Comparison of ENCODE assay signal across 8 cellular contexts in genomic region chr22:46116491-46116958, GRCh38. TPM values are rescaled to one million over a fixed set of nuclear protein-coding genes. Genes with fewer than 3 reads are reported as not detected.
A peak's percentile ranks its signal among the peaks of the same experiment; 100 is the strongest.
DNase-seq lines count a peak whose midpoint lies in the region; ATAC-seq and TF ChIP-seq lines count a peak whose summit lies in the region.

No MANE protein-coding gene starts in this region.

- peaks cover 72% of the 10 kb centered on the region for H3K4me1 ChIP-seq in BLaER1

- H3K27ac ChIP-seq in BLaER1: peak overlapping the region; percentile 51

- H3K4me3 Mint-ChIP-seq in activated CD4-positive, alpha-beta T cell treated with anti-CD3 and anti-CD28 coated beads, Interleukin-2, amount 10 ng/mL, durations not matched to agents 24 days and 14 days: no peak overlapping the region

- H3K36me3 ChIP-seq in BLaER1: peaks cover 14% of the 10 kb centered on the region

- H3K27ac Mint-ChIP-seq in activated CD4-positive, alpha-beta T cell treated with anti-CD3 and anti-CD28 coated beads, Interleukin-2, amount 10 ng/mL, durations not matched to agents 24 days and 14 days: no peak overlapping the region

- intact Hi-C loops in activated CD4-positive, alpha-beta T cell treated with anti-CD3 and anti-CD28 coated beads, Interleukin-2, amount 10 ng/mL, durations not matched to agents 24 days and 14 days (cut with micrococcal nuclease): loop anchor here (1.0 kb wide), 2 partner anchors 110 to 121 kb away; no protein-coding TSS in a partner anchor

- peak overlapping the region; percentile 72 for H3K4me2 ChIP-seq in BLaER1

- H3K27me3 ChIP-seq in BLaER1: no peaks in the 10 kb centered on the region

- no peaks in the 10 kb centered on the region for H3K27me3 Mint-ChIP-seq in activated CD4-positive, alpha-beta T cell treated with anti-CD3 and anti-CD28 coated beads, Interleukin-2, amount 10 ng/mL, durations not matched to agents 24 days and 14 days

- no peaks in the 10 kb centered on the region for H3K9me3 ChIP-seq in BLaER1

- no peak overlapping the region; the same call in 1 of the 2 replicates for H3K9ac ChIP-seq in BLaER1

- H3K36me3 Mint-ChIP-seq in activated CD4-positive, alpha-beta T cell treated with anti-CD3 and anti-CD28 coated beads, Interleukin-2, amount 10 ng/mL, durations not matched to agents 24 days and 14 days (ENCODE audit: low read depth): peaks cover 2% of the 10 kb centered on the region

- H4K20me1 ChIP-seq in BLaER1: no peaks in the 10 kb centered on the region

- DNase-seq in NCI-H446 treated with DMSO at 0.1 percent for 48 hours (lab: John Stamatoyannopoulos, UW): peak; percentile 50
- DNase-seq in activated CD4-positive, alpha-beta T cell treated with anti-CD3 and anti-CD28 coated beads, Interleukin-2, amount 10 ng/mL, durations not matched to agents 24 days and 14 days: peak; percentile 95
- peak; percentile 85 for DNase-seq in choroid plexus epithelial cell (ENCODE audit: low read depth)
- DNase-seq in left kidney (ENCODE audit: low read depth, low spot score): peak; percentile 95
- DNase-seq in stimulated activated CD4-positive, alpha-beta T cell treated with anti-CD3 and anti-CD28 coated beads, Interleukin-1b, Interleukin-23, amount 100 ng/mL, for 48 hours: peak; percentile 77

- TF ChIP-seq CTCF in choroid plexus epithelial cell (conservative IDR thresholded peaks at IDR 0.05; ENCODE audit: low read depth, low read length): peak; percentile 78

- H3K4me3 ChIP-seq in BLaER1 (no peak overlapping the region), choroid plexus epithelial cell (ENCODE audit: low read depth, low read length) (no peak overlapping the region)

- H3K9me3 Mint-ChIP-seq in activated CD4-positive, alpha-beta T cell treated with anti-CD3 and anti-CD28 coated beads, Interleukin-2, amount 10 ng/mL, durations not matched to agents 24 days and 14 days: no peaks in the 10 kb centered on the region

- H3K4me1 Mint-ChIP-seq in activated CD4-positive, alpha-beta T cell treated with anti-CD3 and anti-CD28 coated beads, Interleukin-2, amount 10 ng/mL, durations not matched to agents 24 days and 14 days: peaks cover 5% of the 10 kb centered on the region

- ATAC-seq in GM21576 (IDR thresholded peaks at IDR 0.05; ENCODE audit: unreplicated experiment) (peak; percentile 49), GM19324 (IDR thresholded peaks at IDR 0.05; ENCODE audit: low FRiP score, unreplicated experiment) (no peak)

RNA-seq across cellular contexts. Expression of gene PPARA, which starts 33.8 kb away (rescaled TPM):
- total RNA-seq in activated CD4-positive, alpha-beta T cell treated with anti-CD3 and anti-CD28 coated beads, Interleukin-2, amount 10 ng/mL, durations not matched to agents 24 days and 14 days: 13.0 and 14.4 TPM in 2 replicates
